In the genomic region with DNA sequence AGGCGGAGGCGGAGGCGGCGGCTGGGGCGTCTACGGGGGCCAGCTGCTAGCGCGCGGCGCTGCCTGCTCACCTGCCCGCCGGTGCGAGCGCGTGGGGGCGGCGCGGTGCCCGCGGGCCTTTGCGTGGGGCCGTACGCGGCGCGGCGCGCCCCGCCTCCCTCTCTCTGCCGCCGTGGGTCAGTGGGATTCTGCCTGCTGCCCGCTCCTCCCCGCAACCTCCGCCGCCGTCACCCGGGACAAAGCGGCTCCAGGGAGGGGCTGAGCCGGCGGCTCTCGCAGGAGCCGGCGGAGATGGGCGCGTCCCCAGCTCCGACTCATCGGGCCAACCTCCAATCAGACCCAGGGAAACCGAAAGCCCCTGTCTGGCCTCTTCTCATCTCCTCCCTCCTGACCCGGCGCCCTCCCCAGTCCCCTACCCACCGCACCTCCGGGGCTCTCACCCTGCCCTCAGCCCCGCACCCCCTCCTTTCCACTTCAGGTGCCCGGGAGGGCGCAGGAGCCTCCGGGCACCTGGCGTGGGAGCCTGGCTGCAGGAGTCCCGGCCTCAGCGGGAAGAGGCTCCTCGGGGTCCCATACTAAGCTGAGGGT, we compare ENCODE assay signal across 1 cellular context.
A peak's percentile ranks its signal among the peaks of the same experiment; 100 is the strongest.
TF ChIP-seq lines count a peak whose summit lies in the region.

A gene (minus strand): TSS at position 249 of the 588 bp plus-strand sequence.

TF ChIP-seq in GM12878, 131 proteins besides CTCF, POLR2A, EP300 and RAD21 (continued from another document):
- no peak for TF ChIP-seq FOXK2 (IDR thresholded peaks at IDR 0.05)
- TF ChIP-seq, protein P1, sequence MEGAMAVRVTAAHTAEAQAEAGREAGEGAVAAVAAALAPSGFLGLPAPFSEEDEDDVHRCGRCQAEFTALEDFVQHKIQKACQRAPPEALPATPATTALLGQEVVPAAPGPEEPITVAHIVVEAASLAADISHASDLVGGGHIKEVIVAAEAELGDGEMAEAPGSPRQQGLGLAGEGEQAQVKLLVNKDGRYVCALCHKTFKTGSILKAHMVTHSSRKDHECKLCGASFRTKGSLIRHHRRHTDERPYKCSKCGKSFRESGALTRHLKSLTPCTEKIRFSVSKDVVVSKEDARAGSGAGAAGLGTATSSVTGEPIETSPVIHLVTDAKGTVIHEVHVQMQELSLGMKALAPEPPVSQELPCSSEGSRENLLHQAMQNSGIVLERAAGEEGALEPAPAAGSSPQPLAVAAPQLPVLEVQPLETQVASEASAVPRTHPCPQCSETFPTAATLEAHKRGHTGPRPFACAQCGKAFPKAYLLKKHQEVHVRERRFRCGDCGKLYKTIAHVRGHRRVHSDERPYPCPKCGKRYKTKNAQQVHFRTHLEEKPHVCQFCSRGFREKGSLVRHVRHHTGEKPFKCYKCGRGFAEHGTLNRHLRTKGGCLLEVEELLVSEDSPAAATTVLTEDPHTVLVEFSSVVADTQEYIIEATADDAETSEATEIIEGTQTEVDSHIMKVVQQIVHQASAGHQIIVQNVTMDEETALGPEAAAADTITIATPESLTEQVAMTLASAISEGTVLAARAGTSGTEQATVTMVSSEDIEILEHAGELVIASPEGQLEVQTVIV (IDR thresholded peaks at IDR 0.05; ENCODE audit: borderline replicate concordance, partially characterized antibody): no peak
- TF ChIP-seq, protein P2, sequence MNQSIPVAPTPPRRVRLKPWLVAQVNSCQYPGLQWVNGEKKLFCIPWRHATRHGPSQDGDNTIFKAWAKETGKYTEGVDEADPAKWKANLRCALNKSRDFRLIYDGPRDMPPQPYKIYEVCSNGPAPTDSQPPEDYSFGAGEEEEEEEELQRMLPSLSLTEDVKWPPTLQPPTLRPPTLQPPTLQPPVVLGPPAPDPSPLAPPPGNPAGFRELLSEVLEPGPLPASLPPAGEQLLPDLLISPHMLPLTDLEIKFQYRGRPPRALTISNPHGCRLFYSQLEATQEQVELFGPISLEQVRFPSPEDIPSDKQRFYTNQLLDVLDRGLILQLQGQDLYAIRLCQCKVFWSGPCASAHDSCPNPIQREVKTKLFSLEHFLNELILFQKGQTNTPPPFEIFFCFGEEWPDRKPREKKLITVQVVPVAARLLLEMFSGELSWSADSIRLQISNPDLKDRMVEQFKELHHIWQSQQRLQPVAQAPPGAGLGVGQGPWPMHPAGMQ (IDR thresholded peaks at IDR 0.05; ENCODE audit: borderline replicate concordance): no peak
- TF ChIP-seq, protein P3, sequence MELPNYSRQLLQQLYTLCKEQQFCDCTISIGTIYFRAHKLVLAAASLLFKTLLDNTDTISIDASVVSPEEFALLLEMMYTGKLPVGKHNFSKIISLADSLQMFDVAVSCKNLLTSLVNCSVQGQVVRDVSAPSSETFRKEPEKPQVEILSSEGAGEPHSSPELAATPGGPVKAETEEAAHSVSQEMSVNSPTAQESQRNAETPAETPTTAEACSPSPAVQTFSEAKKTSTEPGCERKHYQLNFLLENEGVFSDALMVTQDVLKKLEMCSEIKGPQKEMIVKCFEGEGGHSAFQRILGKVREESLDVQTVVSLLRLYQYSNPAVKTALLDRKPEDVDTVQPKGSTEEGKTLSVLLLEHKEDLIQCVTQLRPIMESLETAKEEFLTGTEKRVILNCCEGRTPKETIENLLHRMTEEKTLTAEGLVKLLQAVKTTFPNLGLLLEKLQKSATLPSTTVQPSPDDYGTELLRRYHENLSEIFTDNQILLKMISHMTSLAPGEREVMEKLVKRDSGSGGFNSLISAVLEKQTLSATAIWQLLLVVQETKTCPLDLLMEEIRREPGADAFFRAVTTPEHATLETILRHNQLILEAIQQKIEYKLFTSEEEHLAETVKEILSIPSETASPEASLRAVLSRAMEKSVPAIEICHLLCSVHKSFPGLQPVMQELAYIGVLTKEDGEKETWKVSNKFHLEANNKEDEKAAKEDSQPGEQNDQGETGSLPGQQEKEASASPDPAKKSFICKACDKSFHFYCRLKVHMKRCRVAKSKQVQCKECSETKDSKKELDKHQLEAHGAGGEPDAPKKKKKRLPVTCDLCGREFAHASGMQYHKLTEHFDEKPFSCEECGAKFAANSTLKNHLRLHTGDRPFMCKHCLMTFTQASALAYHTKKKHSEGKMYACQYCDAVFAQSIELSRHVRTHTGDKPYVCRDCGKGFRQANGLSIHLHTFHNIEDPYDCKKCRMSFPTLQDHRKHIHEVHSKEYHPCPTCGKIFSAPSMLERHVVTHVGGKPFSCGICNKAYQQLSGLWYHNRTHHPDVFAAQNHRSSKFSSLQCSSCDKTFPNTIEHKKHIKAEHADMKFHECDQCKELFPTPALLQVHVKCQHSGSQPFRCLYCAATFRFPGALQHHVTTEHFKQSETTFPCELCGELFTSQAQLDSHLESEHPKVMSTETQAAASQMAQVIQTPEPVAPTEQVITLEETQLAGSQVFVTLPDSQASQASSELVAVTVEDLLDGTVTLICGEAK (IDR thresholded peaks at IDR 0.05; ENCODE audit: borderline replicate concordance): no peak
- peak; percentile 27 for TF ChIP-seq SUZ12 (IDR thresholded peaks at IDR 0.05; ENCODE audit: unreplicated experiment)
- no peak for TF ChIP-seq ZNF384 (IDR thresholded peaks at IDR 0.05; ENCODE audit: borderline replicate concordance, low read depth, low read length)
